Comparison of ENCODE assay signal across 3 cellular contexts in genomic region chr12:116375278-116375842, GRCh38.
TF ChIP-seq lines count a peak whose summit lies in the region.

No MANE protein-coding gene starts in this region.

TF ChIP-seq in GM12891, 5 proteins besides CTCF, POLR2A, EP300 and RAD21:
- TF ChIP-seq POU2F2 (IDR thresholded peaks at IDR 0.05; ENCODE audit: low read depth, low read length) (no peak), SPI1 (IDR thresholded peaks at IDR 0.05; ENCODE audit: low read depth, low read length) (no peak), POLR2AphosphoS5 (IDR thresholded peaks at IDR 0.05; ENCODE audit: low read depth, low read length) (no peak), TAF1 (IDR thresholded peaks at IDR 0.05; ENCODE audit: low read depth, low read length) (no peak), PAX5 (IDR thresholded peaks at IDR 0.05; ENCODE audit: insufficient read depth, low read length, severe bottlenecking) (no peak)

TF ChIP-seq in HEK293, 187 proteins besides CTCF, POLR2A, EP300 and RAD21 (continues in another document):
- 0 out of 2 replicates have a peak, but pooled peaks have one; percentile 37 for TF ChIP-seq EGR2 (tag by site-specific recombination; IDR thresholded peaks at IDR 0.05; ENCODE audit: low read depth)
- no peak for TF ChIP-seq ZNF792 (tag by site-specific recombination; IDR thresholded peaks at IDR 0.05)
- TF ChIP-seq ZSCAN30 (tag by site-specific recombination; IDR thresholded peaks at IDR 0.05) = no peak
- no peak for TF ChIP-seq ZNF19 (tag by site-specific recombination; IDR thresholded peaks at IDR 0.05; ENCODE audit: low read depth)
- TF ChIP-seq ZNF148 (tag by site-specific recombination; IDR thresholded peaks at IDR 0.05; ENCODE audit: borderline replicate concordance) = no peak
- TF ChIP-seq PRDM2 (tag by site-specific recombination; IDR thresholded peaks at IDR 0.05; ENCODE audit: borderline replicate concordance) = peak; percentile 52; the same call in 1 of the 2 replicates
- TF ChIP-seq ZFHX2 (tag by site-specific recombination; conservative IDR thresholded peaks at IDR 0.05) = peak; percentile 39; the same call in 1 of the 2 replicates
- TF ChIP-seq WT1 (tag by site-specific recombination; IDR thresholded peaks at IDR 0.05) = no peak
- TF ChIP-seq ZNF623 (tag by site-specific recombination; IDR thresholded peaks at IDR 0.05) = no peak
- TF ChIP-seq ZNF707 (tag by site-specific recombination; IDR thresholded peaks at IDR 0.05) = no peak
- no peak for TF ChIP-seq ZNF692 (tag by site-specific recombination; IDR thresholded peaks at IDR 0.05)
- TF ChIP-seq ZFP3 (tag by site-specific recombination; IDR thresholded peaks at IDR 0.05; ENCODE audit: low read depth) = no peak
- TF ChIP-seq ZNF18 (tag by site-specific recombination; IDR thresholded peaks at IDR 0.05) = peak; percentile 94
- no peak for TF ChIP-seq SALL2 (tag by site-specific recombination; IDR thresholded peaks at IDR 0.05; ENCODE audit: borderline replicate concordance)

TF ChIP-seq in H1, 55 proteins besides CTCF, POLR2A, EP300 and RAD21:
- TF ChIP-seq KDM4A (IDR thresholded peaks at IDR 0.05; ENCODE audit: low read depth, low read length, severe bottlenecking) (no peak), KDM1A (IDR thresholded peaks at IDR 0.05; ENCODE audit: borderline replicate concordance, low read length) (no peak), RBBP5 (IDR thresholded peaks at IDR 0.05; ENCODE audit: borderline replicate concordance, low read depth, low read length) (no peak), EGR1 (IDR thresholded peaks at IDR 0.05; ENCODE audit: borderline replicate concordance, low read depth, low read length) (no peak), KDM5A (IDR thresholded peaks at IDR 0.05; ENCODE audit: low read length) (no peak), BCL11A (IDR thresholded peaks at IDR 0.05; ENCODE audit: low read depth in 2 of 2, low read length in 2 of 2) (no peak), SIRT6 (IDR thresholded peaks at IDR 0.05; ENCODE audit: low read length) (no peak), SIN3A (conservative IDR thresholded peaks at IDR 0.05 in 1 of 2, IDR thresholded peaks at IDR 0.05 in 1 of 2; ENCODE audit: low read depth in 1 of 2, low read length in 2 of 2) (no peak), ZNF274 (IDR thresholded peaks at IDR 0.05; ENCODE audit: borderline replicate concordance, extremely low read depth, low read length) (no peak), TEAD4 (IDR thresholded peaks at IDR 0.05; ENCODE audit: low read depth, low read length) (no peak), BACH1 (IDR thresholded peaks at IDR 0.05; ENCODE audit: low read length) (no peak), CREB1 (IDR thresholded peaks at IDR 0.05) (no peak), POU5F1 (IDR thresholded peaks at IDR 0.05; ENCODE audit: low read depth, low read length) (no peak), CHD1 (IDR thresholded peaks at IDR 0.05; ENCODE audit: low read depth, low read length) (no peak)
